In the genomic region with DNA sequence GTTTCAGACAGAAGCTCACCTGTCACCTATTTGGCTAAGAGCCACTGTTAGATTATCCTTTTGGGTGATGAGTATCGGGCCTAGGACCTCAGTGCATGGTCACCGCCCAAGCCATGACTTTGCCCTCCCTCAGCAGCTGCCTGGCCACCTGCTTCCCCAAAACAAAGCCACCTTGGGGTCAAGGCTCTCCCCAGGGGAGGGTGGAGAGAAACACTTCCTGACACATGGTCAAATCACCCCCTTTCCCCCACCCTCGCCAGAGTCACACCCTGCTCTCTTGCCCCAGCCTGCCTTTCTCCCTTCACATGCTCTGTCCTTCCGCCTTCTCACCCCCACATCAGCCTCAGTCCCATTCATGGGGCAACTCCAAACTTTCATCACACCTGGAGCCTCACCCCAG, we compare ENCODE assay signal across 18 cellular contexts. TPM values are rescaled to one million over a fixed set of nuclear protein-coding genes. Genes with fewer than 3 reads are reported as not detected.
A peak's percentile ranks its signal among the peaks of the same experiment; 100 is the strongest.
DNase-seq lines count a peak whose midpoint lies in the region; ATAC-seq, FAIRE-seq and TF ChIP-seq lines count a peak whose summit lies in the region.
"Had no signal": no experiment of that assay in that cellular context is flagged by ENCODE, and none has a peak within 500 bp of the region (broad histone marks: within the 10 kb centered on the region; RNA-seq: fewer than 3 reads in every experiment).

No MANE protein-coding gene starts in this region.

- H3K9me3 ChIP-seq in BLaER1 (no peaks in the 10 kb centered on the region), K562 (replicated peaks; ENCODE audit: control insufficient read depth, insufficient read depth, low read depth, low read length) (no peaks in the 10 kb centered on the region)

- no peaks in the 10 kb centered on the region for H3K9me3 Mint-ChIP-seq in natural killer cell treated with Interleukin-12 subunit alpha and Interleukin-12 subunit beta and Interleukin-15 and Interleukin-18, amount 100 ng/mL, for 72 hours
- H3K9me3 Mint-ChIP-seq: activated naive CD8-positive, alpha-beta T cell treated with anti-CD3 and anti-CD28 coated beads for 36 hours had no signal

- H3K4me1 Mint-ChIP-seq in natural killer cell treated with Interleukin-12 subunit alpha and Interleukin-12 subunit beta and Interleukin-15 and Interleukin-18, amount 100 ng/mL, for 72 hours (ENCODE audit: low read depth in 2 of 2): peaks cover 21 to 25% of the 10 kb centered on the region in 2 donors

- H3K79me2 ChIP-seq in K562 (ENCODE audit: control insufficient read depth, insufficient read depth, low read length): no peaks in the 10 kb centered on the region

- intact Hi-C loops in K562 (cut with micrococcal nuclease): no loop called here

- H4K20me1 ChIP-seq in BLaER1: no peaks in the 10 kb centered on the region
- H4K20me1 ChIP-seq in K562 (replicated peaks; ENCODE audit: control insufficient read depth, insufficient read depth, low read length): no peaks in the 10 kb centered on the region

- TF ChIP-seq CTCF in K562 (IDR thresholded peaks at IDR 0.05 in 2 of 3, conservative IDR thresholded peaks at IDR 0.05 in 1 of 3; ENCODE audit: insufficient read depth in 2 of 3, low read depth in 1 of 3, low read length in 3 of 3): no peak

- peaks cover 4% of the 10 kb centered on the region for H3K36me3 Mint-ChIP-seq in natural killer cell treated with Interleukin-12 subunit alpha and Interleukin-12 subunit beta and Interleukin-15 and Interleukin-18, amount 100 ng/mL, for 72 hours

- BruUV-seq in K562 (replicated peaks; lab: Mats Ljungman, UMichigan): no TSS peak

- no peak for TF ChIP-seq EP300 in K562 (IDR thresholded peaks at IDR 0.05; ENCODE audit: low read length)

- peak overlapping the region; percentile 3; the same call in 1 of the 2 replicates for H3K4me3 ChIP-seq in BLaER1
- no peak overlapping the region for H3K4me3 ChIP-seq in K562

- peak overlapping the region; percentile 94 for H3K9ac ChIP-seq in BLaER1
- H3K9ac ChIP-seq in K562 (ENCODE audit: insufficient read depth in 1 of 2, low read depth in 2 of 2, low read length in 2 of 2): peak overlapping the region in 1 of 2 experiments; percentile 65; a peak in 1 of 4 replicates

- H3K4me2 ChIP-seq in BLaER1 (peak overlapping the region; percentile 98), K562 (ENCODE audit: insufficient read depth, low read length) (no peak overlapping the region)

- H2AFZ ChIP-seq in K562 (ENCODE audit: low read depth, low read length): no peak overlapping the region

- no peak overlapping the region for H3K27ac Mint-ChIP-seq in natural killer cell treated with Interleukin-12 subunit alpha and Interleukin-12 subunit beta and Interleukin-15 and Interleukin-18, amount 100 ng/mL, for 72 hours
- H3K27ac Mint-ChIP-seq: activated naive CD8-positive, alpha-beta T cell treated with anti-CD3 and anti-CD28 coated beads for 36 hours had no signal

- no peak for TF ChIP-seq POLR2A in K562 (conservative IDR thresholded peaks at IDR 0.05)
- TF ChIP-seq POLR2A in GM18505 (IDR thresholded peaks at IDR 0.05; ENCODE audit: borderline replicate concordance, extremely low read depth, insufficient read depth, insufficient read length): no peak

- CTCF ChIA-PET in K562 (lab: Yijun Ruan, JAX; ENCODE audit: low intra/inter-chr PET ratio): no interaction called here

- H3K27ac ChIP-seq in BLaER1 (peak overlapping the region; percentile 99), K562 (ENCODE audit: extremely low read depth, low read depth, low read length) (no peak overlapping the region)

- 67% methylated on average over 4 of the region's 4 CpGs for WGBS in K562 (ENCODE audit: insufficient coverage, low coverage, missing lambda C conversion rate)

- no peak for FAIRE-seq in K562 (lab: Jason Lieb, UNC)
- FAIRE-seq: colon had no signal

- H3K27me3 ChIP-seq in BLaER1 (no peaks in the 10 kb centered on the region), K562 (ENCODE audit: control insufficient read depth in 2 of 2, insufficient read depth in 2 of 2, low read length in 2 of 2) (no peaks in the 10 kb centered on the region)

- H3K36me3 ChIP-seq in BLaER1 (peaks cover 9% of the 10 kb centered on the region; the same call in 1 of the 2 replicates), K562 (ENCODE audit: control insufficient read depth, insufficient read depth, low read length) (no peaks in the 10 kb centered on the region)

- no peak for TF ChIP-seq RAD21 in K562 (CRISPR knock-in tag; conservative IDR thresholded peaks at IDR 0.05 in 1 of 2, IDR thresholded peaks at IDR 0.05 in 1 of 2)

- peaks cover 6 to 13% of the 10 kb centered on the region in 2 donors for H3K27me3 Mint-ChIP-seq in natural killer cell treated with Interleukin-12 subunit alpha and Interleukin-12 subunit beta and Interleukin-15 and Interleukin-18, amount 100 ng/mL, for 72 hours

- in situ Hi-C loops in K562 (cut with MboI): no loop called here

- no peak for ATAC-seq in K562
- no peak for ATAC-seq in natural killer cell treated with Interleukin-12 subunit alpha and Interleukin-12 subunit beta and Interleukin-15 and Interleukin-18, amount 100 ng/mL, for 72 hours
- no peak for ATAC-seq in GM18505 (IDR thresholded peaks at IDR 0.05; ENCODE audit: unreplicated experiment)

- DNase-seq in HPDE6-E6E7 (ENCODE audit: extremely low spot score) (peak; percentile 89), K562 (ENCODE audit: extremely low read depth in 1 of 4, low spot score in 3 of 4) (no peak), SKM-1 treated with dmso at 0.1 percent for 144 hours (lab: John Stamatoyannopoulos, UW; ENCODE audit: unreplicated experiment) (no peak), C1 segment of cervical spinal cord (lab: John Stamatoyannopoulos, UW) (no peak)
- no peak for DNase-seq in natural killer cell treated with Interleukin-12 subunit alpha and Interleukin-12 subunit beta and Interleukin-15 and Interleukin-18, amount 100 ng/mL, for 72 hours (ENCODE audit: low spot score)
- no peak for DNase-seq in stimulated activated CD8-positive, alpha-beta memory T cell treated with anti-CD3 and anti-CD28 coated beads, Interleukin-4, amount 100 ng/mL, for 48 hours
- DNase-seq: activated naive CD8-positive, alpha-beta T cell treated with anti-CD3 and anti-CD28 coated beads for 36 hours; NCI-H226; stimulated activated CD4-positive, alpha-beta T cell treated with anti-CD3 and anti-CD28 coated beads, Interleukin-4, amount 100 ng/mL, for 24 hours; stimulated activated naive CD4-positive, alpha-beta T cell treated with Interleukin-2 at 50 U/mL for 16 hours; T-helper 9 cell had no signal

- H3K4me1 ChIP-seq in BLaER1: peaks cover 72% of the 10 kb centered on the region
- H3K4me1 ChIP-seq in K562 (replicated peaks in 1 of 2; ENCODE audit: control insufficient read depth in 2 of 2, insufficient read depth in 2 of 2, low read length in 2 of 2): peaks cover 13 to 15% of the 10 kb centered on the region in 2 experiments; a peak in 4 of 5 replicates

- H3K9me1 ChIP-seq in K562 (ENCODE audit: control insufficient read depth, insufficient read depth, low read length): no peaks in the 10 kb centered on the region

- POLR2A ChIA-PET in K562 (lab: Yijun Ruan, JAX): interaction anchor here (1.2 kb wide), 1 partner anchor 16 kb away, joined by 3 read pairs; no protein-coding TSS in a partner anchor

- peak overlapping the region; percentile 95 for H3K4me3 Mint-ChIP-seq in natural killer cell treated with Interleukin-12 subunit alpha and Interleukin-12 subunit beta and Interleukin-15 and Interleukin-18, amount 100 ng/mL, for 72 hours
- H3K4me3 Mint-ChIP-seq: activated naive CD8-positive, alpha-beta T cell treated with anti-CD3 and anti-CD28 coated beads for 36 hours had no signal

RNA-seq across cellular contexts. Expression of a gene that starts 1.7 kb away (rescaled TPM):
- total RNA-seq in K562 (2011; cell fraction: chromatin; rRNA removed; ENCODE audit: low replicate concordance): 1.1 and 4.5 TPM in 2 replicates
- 1.7 and 2.3 TPM in 2 replicates for total RNA-seq in K562 (2011; cell fraction: nucleolus; rRNA removed)
- total RNA-seq in K562 (2011; cell fraction: nucleoplasm; rRNA removed): 2.2 and 3.7 TPM in 2 replicates
- 0.36 and 1.4 TPM in 2 replicates for total RNA-seq in K562 (2014; rRNA removed)
- 0.47 and 0.77 TPM in 2 replicates for total RNA-seq in K562 (2014; rRNA removed; fragmentation: Illumina TruSeq; extraction: Trizol)
- 0.65 and 0.75 TPM in 2 replicates for total RNA-seq in K562 (2015; rRNA removed; fragmentation: Illumina TruSeq; extraction: Trizol)
- 0.65 and 0.98 TPM in 2 replicates for total RNA-seq in K562 (2021)
- 0.45 and 0.60 TPM in 2 replicates for polyA plus RNA-seq in K562 (2011; rRNA removed)
- polyA plus RNA-seq in K562 (2011; cell fraction: cytosol; rRNA removed): 0.19 and 0.27 TPM in 2 replicates
- polyA plus RNA-seq in K562 (2011; cell fraction: nucleus; rRNA removed): 0.25 and 0.78 TPM in 2 replicates
- 0.47 and 0.69 TPM in 2 replicates for polyA plus RNA-seq in K562 (2012)
- polyA plus RNA-seq in K562 (2014; fragmentation: Illumina TruSeq; extraction: Trizol): 0.79 and 1.1 TPM in 2 replicates
- under 1 TPM; 0.11 to 0.29 TPM for polyA plus RNA-seq in K562 (2014; fragmentation: Nextera tagmentation; extraction: Ambion mirVana)
- 0.62 and 0.78 TPM in 2 replicates for polyA plus RNA-seq in K562 (2014; rRNA removed)
- polyA minus RNA-seq in K562 (2011; rRNA and poly(A)+ RNA removed): 0.18 and 0.28 TPM in 2 replicates
- 0.38 TPM in 1 of 2 replicates, not detected in the other for polyA minus RNA-seq in K562 (2011; cell fraction: cytosol; rRNA and poly(A)+ RNA removed)
- polyA minus RNA-seq in K562 (2011; cell fraction: nucleus; rRNA and poly(A)+ RNA removed): 0.11 and 0.67 TPM in 2 replicates
- 10 to 100 TPM; 56.0 to 63.0 TPM for total RNA-seq in natural killer cell treated with Interleukin-12 subunit alpha and Interleukin-12 subunit beta and Interleukin-15 and Interleukin-18, amount 100 ng/mL, for 72 hours

RNA-seq across cellular contexts. Expression of a gene that starts 11.9 kb away (rescaled TPM):
- total RNA-seq in K562 (2011; cell fraction: chromatin; rRNA removed; ENCODE audit: low replicate concordance): 0.53 TPM in 1 of 2 replicates, not detected in the other
- 0.17 and 0.39 TPM in 2 replicates for total RNA-seq in K562 (2011; cell fraction: nucleolus; rRNA removed)
- total RNA-seq in K562 (2011; cell fraction: nucleoplasm; rRNA removed): 0.23 TPM in 1 of 2 replicates, not detected in the other
- total RNA-seq in K562 (2014; rRNA removed): 0.05 TPM in 1 of 2 replicates, not detected in the other
- total RNA-seq in K562 (2014; rRNA removed; fragmentation: Illumina TruSeq; extraction: Trizol): not detected in 2 replicates
- total RNA-seq in K562 (2015; rRNA removed; fragmentation: Illumina TruSeq; extraction: Trizol): not detected in 2 replicates
- total RNA-seq in K562 (2021): not detected in 2 replicates
- 0.13 TPM in 1 of 2 replicates, not detected in the other for polyA plus RNA-seq in K562 (2011; rRNA removed)
- 0.03 TPM in 1 of 2 replicates, not detected in the other for polyA plus RNA-seq in K562 (2011; cell fraction: cytosol; rRNA removed)
- polyA plus RNA-seq in K562 (2011; cell fraction: nucleus; rRNA removed): 0.17 and 0.20 TPM in 2 replicates
- polyA plus RNA-seq in K562 (2012): 0.03 TPM in 1 of 2 replicates, not detected in the other
- not detected in 2 replicates for polyA plus RNA-seq in K562 (2014; fragmentation: Illumina TruSeq; extraction: Trizol)
- not detected for polyA plus RNA-seq in K562 (2014; fragmentation: Nextera tagmentation; extraction: Ambion mirVana)
- not detected in 2 replicates for polyA plus RNA-seq in K562 (2014; rRNA removed)
- not detected in 2 replicates for polyA minus RNA-seq in K562 (2011; rRNA and poly(A)+ RNA removed)
- polyA minus RNA-seq in K562 (2011; cell fraction: cytosol; rRNA and poly(A)+ RNA removed): not detected in 2 replicates
- polyA minus RNA-seq in K562 (2011; cell fraction: nucleus; rRNA and poly(A)+ RNA removed): 0.11 and 0.13 TPM in 2 replicates
- not detected for total RNA-seq in natural killer cell treated with Interleukin-12 subunit alpha and Interleukin-12 subunit beta and Interleukin-15 and Interleukin-18, amount 100 ng/mL, for 72 hours
- total RNA-seq: activated CD8-positive, alpha-beta memory T cell treated with anti-CD3 and anti-CD28 coated beads for 36 hours; activated naive CD8-positive, alpha-beta T cell treated with anti-CD3 and anti-CD28 coated beads for 36 hours; lung microvascular endothelial cell; pulmonary artery endothelial cell had no signal
- polyA plus RNA-seq: BJ had no signal

RNA-seq across cellular contexts. Expression of a gene that starts 45.2 kb away (rescaled TPM):
- total RNA-seq in K562 (2011; cell fraction: chromatin; rRNA removed; ENCODE audit: low replicate concordance): 29.2 and 32.1 TPM in 2 replicates
- 15.8 and 17.2 TPM in 2 replicates for total RNA-seq in K562 (2011; cell fraction: nucleolus; rRNA removed)
- 16.6 and 29.8 TPM in 2 replicates for total RNA-seq in K562 (2011; cell fraction: nucleoplasm; rRNA removed)
- 45.5 and 51.1 TPM in 2 replicates for total RNA-seq in K562 (2014; rRNA removed)
- 75.7 and 88.5 TPM in 2 replicates for total RNA-seq in K562 (2014; rRNA removed; fragmentation: Illumina TruSeq; extraction: Trizol)
- 71.1 and 79.5 TPM in 2 replicates for total RNA-seq in K562 (2015; rRNA removed; fragmentation: Illumina TruSeq; extraction: Trizol)
- 49.3 and 50.3 TPM in 2 replicates for total RNA-seq in K562 (2021)
- polyA plus RNA-seq in K562 (2011; rRNA removed): 78.0 and 78.2 TPM in 2 replicates
- polyA plus RNA-seq in K562 (2011; cell fraction: cytosol; rRNA removed): 89.8 and 92.6 TPM in 2 replicates
- 28.5 and 34.0 TPM in 2 replicates for polyA plus RNA-seq in K562 (2011; cell fraction: nucleus; rRNA removed)
- polyA plus RNA-seq in K562 (2012): 55.2 and 148 TPM in 2 replicates
- polyA plus RNA-seq in K562 (2014; fragmentation: Illumina TruSeq; extraction: Trizol): 99.3 and 119 TPM in 2 replicates
- 100 to 1,000 TPM; 152 to 215 TPM for polyA plus RNA-seq in K562 (2014; fragmentation: Nextera tagmentation; extraction: Ambion mirVana)
- 70.9 and 72.6 TPM in 2 replicates for polyA plus RNA-seq in K562 (2014; rRNA removed)
- polyA minus RNA-seq in K562 (2011; rRNA and poly(A)+ RNA removed): 81.1 and 111 TPM in 2 replicates
- 29.9 and 39.3 TPM in 2 replicates for polyA minus RNA-seq in K562 (2011; cell fraction: cytosol; rRNA and poly(A)+ RNA removed)
- 7.5 and 14.9 TPM in 2 replicates for polyA minus RNA-seq in K562 (2011; cell fraction: nucleus; rRNA and poly(A)+ RNA removed)
- total RNA-seq in natural killer cell treated with Interleukin-12 subunit alpha and Interleukin-12 subunit beta and Interleukin-15 and Interleukin-18, amount 100 ng/mL, for 72 hours: 10 to 100 TPM; 49.8 to 62.2 TPM

RNA-seq across cellular contexts. Expression of a gene that starts 53.5 kb away (rescaled TPM):
- 294 and 721 TPM in 2 replicates for total RNA-seq in K562 (2011; cell fraction: chromatin; rRNA removed; ENCODE audit: low replicate concordance)
- 87.1 and 125 TPM in 2 replicates for total RNA-seq in K562 (2011; cell fraction: nucleolus; rRNA removed)
- total RNA-seq in K562 (2011; cell fraction: nucleoplasm; rRNA removed): 258 and 400 TPM in 2 replicates
- total RNA-seq in K562 (2014; rRNA removed) (68.1 and 75.8 TPM in 2 replicates), K562 (2014; rRNA removed; fragmentation: Illumina TruSeq; extraction: Trizol) (63.0 and 72.8 TPM in 2 replicates), K562 (2015; rRNA removed; fragmentation: Illumina TruSeq; extraction: Trizol) (73.7 and 78.7 TPM in 2 replicates), K562 (2021) (98.7 and 110 TPM in 2 replicates)
- polyA plus RNA-seq in K562 (2011; rRNA removed) (138 and 144 TPM in 2 replicates), K562 (2014; fragmentation: Illumina TruSeq; extraction: Trizol) (93.0 and 101 TPM in 2 replicates), K562 (2014; fragmentation: Nextera tagmentation; extraction: Ambion mirVana) (10 to 100 TPM; 38.9 to 39.0 TPM), K562 (2014; rRNA removed) (93.6 and 96.7 TPM in 2 replicates)
- 62.7 and 95.2 TPM in 2 replicates for polyA plus RNA-seq in K562 (2011; cell fraction: cytosol; rRNA removed)
- 202 and 212 TPM in 2 replicates for polyA plus RNA-seq in K562 (2011; cell fraction: nucleus; rRNA removed)
- polyA plus RNA-seq in K562 (2012): 68.5 and 82.4 TPM in 2 replicates
- polyA minus RNA-seq in K562 (2011; rRNA and poly(A)+ RNA removed): 219 and 272 TPM in 2 replicates
- 70.9 and 81.8 TPM in 2 replicates for polyA minus RNA-seq in K562 (2011; cell fraction: cytosol; rRNA and poly(A)+ RNA removed)
- polyA minus RNA-seq in K562 (2011; cell fraction: nucleus; rRNA and poly(A)+ RNA removed): 78.9 and 124 TPM in 2 replicates
- total RNA-seq in natural killer cell treated with Interleukin-12 subunit alpha and Interleukin-12 subunit beta and Interleukin-15 and Interleukin-18, amount 100 ng/mL, for 72 hours: 100 to 1,000 TPM; 136 to 156 TPM

Comparison
In these comparisons a context has a peak if more than half of its experiments do, and no peak if none do; other contexts are left out.
1. RNA of a gene that starts 1.7 kb away (total RNA-seq): 56.0 to 63.0 TPM in natural killer cell treated with Interleukin-12 subunit alpha and Interleukin-12 subunit beta and Interleukin-15 and Interleukin-18, amount 100 ng/mL, for 72 hours; 0.36 to 4.5 TPM in K562; every median in the first group is over 10 times any median in the second.